In genomic region chr16:87608400-87608985, GRCh38 we compare ENCODE assay signal across 1 cellular context.
A peak's percentile ranks its signal among the peaks of the same experiment; 100 is the strongest.
TF ChIP-seq lines count a peak whose summit lies in the region.

No MANE protein-coding gene starts in this region.

TF ChIP-seq in HepG2, 621 proteins besides CTCF, POLR2A, EP300 and RAD21 (continued from another document):
- peak; percentile 35; the same call in 1 of the 2 replicates for TF ChIP-seq NAIF1 (CRISPR knock-in tag; IDR thresholded peaks at IDR 0.05; ENCODE audit: borderline replicate concordance)
- TF ChIP-seq, protein P1, sequence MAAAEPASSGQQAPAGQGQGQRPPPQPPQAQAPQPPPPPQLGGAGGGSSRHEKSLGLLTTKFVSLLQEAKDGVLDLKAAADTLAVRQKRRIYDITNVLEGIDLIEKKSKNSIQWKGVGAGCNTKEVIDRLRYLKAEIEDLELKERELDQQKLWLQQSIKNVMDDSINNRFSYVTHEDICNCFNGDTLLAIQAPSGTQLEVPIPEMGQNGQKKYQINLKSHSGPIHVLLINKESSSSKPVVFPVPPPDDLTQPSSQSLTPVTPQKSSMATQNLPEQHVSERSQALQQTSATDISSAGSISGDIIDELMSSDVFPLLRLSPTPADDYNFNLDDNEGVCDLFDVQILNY (CRISPR knock-in tag; conservative IDR thresholded peaks at IDR 0.05): 0 out of 2 replicates have a peak, but pooled peaks have one; percentile 50
